9 cellular contexts compared by ENCODE assay signal in genomic region chr22:20520093-20520511, GRCh38. TPM values are rescaled to one million over a fixed set of nuclear protein-coding genes. Genes with fewer than 3 reads are reported as not detected.
DNase-seq lines count a peak whose midpoint lies in the region; ATAC-seq and TF ChIP-seq lines count a peak whose summit lies in the region.
"Had no signal": no experiment of that assay in that cellular context is flagged by ENCODE, and none has a peak within 500 bp of the region (broad histone marks: within the 10 kb centered on the region; RNA-seq: fewer than 3 reads in every experiment).

No MANE protein-coding gene starts in this region.

- H3K27ac Mint-ChIP-seq in HFFc6 = peak overlapping the region; percentile 94
- H3K27ac Mint-ChIP-seq in activated naive CD8-positive, alpha-beta T cell treated with anti-CD3 and anti-CD28 coated beads, Interleukin-2, amount 10 ng/mL, durations not matched to agents 7 days and 5 days = peak overlapping the region; percentile 74

- DNase-seq in A673 (ENCODE audit: low spot score) (peak; percentile 24), HFFc6 (peak; percentile 57), mesendoderm (peak; percentile 50), NCI-H187 (lab: John Stamatoyannopoulos, UW) (no peak), NCI-H128 (lab: John Stamatoyannopoulos, UW; ENCODE audit: unreplicated experiment) (no peak)
- no peak for DNase-seq in activated naive CD8-positive, alpha-beta T cell treated with anti-CD3 and anti-CD28 coated beads, Interleukin-2, amount 10 ng/mL, durations not matched to agents 7 days and 5 days
- DNase-seq: NCI-H524 had no signal

- no CpG with 5 or more reads among the region's 7 CpGs for WGBS in mesendoderm (ENCODE audit: extremely low coverage, insufficient coverage, low lambda C conversion rate)

- no peak overlapping the region for H4K8ac ChIP-seq in mesendoderm (ENCODE audit: low read depth, low read length)

- no peak overlapping the region for H3K18ac ChIP-seq in mesendoderm (ENCODE audit: low read length)

- H3K79me2 ChIP-seq in mesendoderm (ENCODE audit: control insufficient read depth, insufficient read depth, low read length) = peaks cover 37% of the 10 kb centered on the region

- H3K27me3 ChIP-seq in A673 (replicated peaks; ENCODE audit: insufficient read depth, low read depth, low read length, poor library complexity) (no peaks in the 10 kb centered on the region), mesendoderm (ENCODE audit: insufficient read depth, low read length, poor library complexity) (no peaks in the 10 kb centered on the region)

- H4K5ac ChIP-seq in mesendoderm (ENCODE audit: low read length) = no peak overlapping the region

- H3K4me2 ChIP-seq in mesendoderm (ENCODE audit: low read length) = no peak overlapping the region

- H2AK5ac ChIP-seq in mesendoderm (ENCODE audit: low read length) = no peak overlapping the region

- no peak overlapping the region for H3K9ac ChIP-seq in mesendoderm (ENCODE audit: low read length)

- peak overlapping the region; percentile 56 for H3K4me3 Mint-ChIP-seq in HFFc6
- no peak overlapping the region for H3K4me3 Mint-ChIP-seq in activated naive CD8-positive, alpha-beta T cell treated with anti-CD3 and anti-CD28 coated beads, Interleukin-2, amount 10 ng/mL, durations not matched to agents 7 days and 5 days

- peaks cover 24% of the 10 kb centered on the region for H3K79me1 ChIP-seq in mesendoderm (ENCODE audit: low read length)

- no peaks in the 10 kb centered on the region for H3K9me3 Mint-ChIP-seq in HFFc6
- no peaks in the 10 kb centered on the region for H3K9me3 Mint-ChIP-seq in activated naive CD8-positive, alpha-beta T cell treated with anti-CD3 and anti-CD28 coated beads, Interleukin-2, amount 10 ng/mL, durations not matched to agents 7 days and 5 days

- no peaks in the 10 kb centered on the region for H3K27me3 Mint-ChIP-seq in HFFc6 (ENCODE audit: insufficient read depth)
- H3K27me3 Mint-ChIP-seq in activated naive CD8-positive, alpha-beta T cell treated with anti-CD3 and anti-CD28 coated beads, Interleukin-2, amount 10 ng/mL, durations not matched to agents 7 days and 5 days = no peaks in the 10 kb centered on the region

- peaks cover 6% of the 10 kb centered on the region for H3K36me3 ChIP-seq in A673 (ENCODE audit: insufficient read depth, low read length, poor library complexity, severe bottlenecking)
- peaks cover 2% of the 10 kb centered on the region for H3K36me3 ChIP-seq in mesendoderm (ENCODE audit: control insufficient read depth, insufficient read depth, low read length)

- peaks cover 50% of the 10 kb centered on the region for H3K4me1 ChIP-seq in A673 (ENCODE audit: insufficient read depth, low read length, poor library complexity, severe bottlenecking)
- no peaks in the 10 kb centered on the region for H3K4me1 ChIP-seq in mesendoderm (ENCODE audit: control insufficient read depth, low read depth, low read length)

- intact Hi-C loops in A673 (cut with micrococcal nuclease; ENCODE audit: unreplicated experiment) = loop anchor here (5.0 kb wide), 1 partner anchor 42 kb away; no protein-coding TSS in a partner anchor

- no peak overlapping the region for H2BK120ac ChIP-seq in mesendoderm (ENCODE audit: low read depth, low read length)

- H3K4me3 ChIP-seq in A673 (ENCODE audit: low read depth, low read length, poor library complexity, severe bottlenecking) = no peak overlapping the region
- H3K4me3 ChIP-seq in mesendoderm (ENCODE audit: low read length) = no peak overlapping the region

- no peaks in the 10 kb centered on the region for H3K9me3 ChIP-seq in A673 (ENCODE audit: low read depth, low read length, poor library complexity, severe bottlenecking)

- TF ChIP-seq CTCF in A673 (conservative IDR thresholded peaks at IDR 0.05; ENCODE audit: low read depth, low read length) (no peak), HFFc6 (IDR thresholded peaks at IDR 0.05) (no peak)

- H3K4ac ChIP-seq in mesendoderm (ENCODE audit: low read depth, low read length) = no peak overlapping the region

- no TSS peak for BruUV-seq in A673 (replicated peaks; lab: Mats Ljungman, UMichigan)

- peaks cover 48% of the 10 kb centered on the region for H3K36me3 Mint-ChIP-seq in HFFc6 (ENCODE audit: low read depth)
- H3K36me3 Mint-ChIP-seq in activated naive CD8-positive, alpha-beta T cell treated with anti-CD3 and anti-CD28 coated beads, Interleukin-2, amount 10 ng/mL, durations not matched to agents 7 days and 5 days = peaks cover 25% of the 10 kb centered on the region

- CTCF ChIA-PET in A673 (lab: Charles Lee) = no interaction called here

- peaks cover 77% of the 10 kb centered on the region for H3K4me1 Mint-ChIP-seq in HFFc6 (ENCODE audit: low read depth)
- H3K4me1 Mint-ChIP-seq in activated naive CD8-positive, alpha-beta T cell treated with anti-CD3 and anti-CD28 coated beads, Interleukin-2, amount 10 ng/mL, durations not matched to agents 7 days and 5 days = peaks cover 54% of the 10 kb centered on the region

- H2BK15ac ChIP-seq in mesendoderm (replicated peaks; ENCODE audit: low read depth) = no peak overlapping the region

- POLR2A ChIA-PET in A673 (lab: Charles Lee; ENCODE audit: low non-redundant PET) = no interaction called here
- POLR2A ChIA-PET in activated naive CD8-positive, alpha-beta T cell treated with anti-CD3 and anti-CD28 coated beads, Interleukin-2, amount 10 ng/mL, durations not matched to agents 7 days and 5 days (lab: Charles Lee) = interaction anchor here (0.9 to 1.6 kb wide), 3 partner anchors 13 to 37 kb away, joined by 4 to 5 read pairs (median 5); partner anchors contain the start of genes KLHL22 and MED15

- peak overlapping the region; percentile 83 for H3K27ac ChIP-seq in A673 (ENCODE audit: low read depth, low read length, poor library complexity, severe bottlenecking)
- peak overlapping the region; percentile 9 for H3K27ac ChIP-seq in mesendoderm (ENCODE audit: low read depth, low read length)

- no peak overlapping the region for H3K56ac ChIP-seq in mesendoderm (ENCODE audit: low read length)

- peak; percentile 16 for ATAC-seq in activated naive CD8-positive, alpha-beta T cell treated with anti-CD3 and anti-CD28 coated beads, Interleukin-2, amount 10 ng/mL, durations not matched to agents 7 days and 5 days (ENCODE audit: low read depth)
- ATAC-seq in GM21360 (IDR thresholded peaks at IDR 0.05; ENCODE audit: unreplicated experiment) (no peak), GM21526 (IDR thresholded peaks at IDR 0.05; ENCODE audit: low FRiP score, unreplicated experiment) (no peak)

- H2BK5ac ChIP-seq in mesendoderm (ENCODE audit: low read length) = no peak overlapping the region

- H3K23ac ChIP-seq in mesendoderm (ENCODE audit: low read length) = no peak overlapping the region

RNA-seq across cellular contexts. Expression of gene MED15, which starts 12.7 kb away (rescaled TPM):
- total RNA-seq in A673 (2021) = 96.2 and 101 TPM in 2 replicates
- 100 to 1,000 TPM; 128 to 148 (median 136) TPM for total RNA-seq in HFFc6 (2021; fragmentation: NEBNext Ultra II Directional; extraction: Animal tissue kit (Norgen Biotek cat#: 25700))
- total RNA-seq in activated naive CD8-positive, alpha-beta T cell treated with anti-CD3 and anti-CD28 coated beads, Interleukin-2, amount 10 ng/mL, durations not matched to agents 7 days and 5 days = 100 to 1,000 TPM; 227 to 233 TPM
- 33.8 TPM for polyA plus RNA-seq in mesendoderm (2013, experiment 1 of 2)
- polyA plus RNA-seq in mesendoderm (2013, experiment 2 of 2) = 33.3 TPM

RNA-seq across cellular contexts. Expression of gene KLHL22, which starts 24.5 kb away (rescaled TPM):
- total RNA-seq in A673 (2021) = 36.2 and 46.3 TPM in 2 replicates
- total RNA-seq in HFFc6 (2021; fragmentation: NEBNext Ultra II Directional; extraction: Animal tissue kit (Norgen Biotek cat#: 25700)) = 10 to 100 TPM; 19.2 to 25.5 (median 21.6) TPM
- total RNA-seq in activated naive CD8-positive, alpha-beta T cell treated with anti-CD3 and anti-CD28 coated beads, Interleukin-2, amount 10 ng/mL, durations not matched to agents 7 days and 5 days = 10 to 100 TPM; 31.7 to 37.3 TPM
- 1.9 TPM for polyA plus RNA-seq in mesendoderm (2013, experiment 1 of 2)
- 1.8 TPM for polyA plus RNA-seq in mesendoderm (2013, experiment 2 of 2)

Comparison
In these comparisons a context has a peak if more than half of its experiments do, and no peak if none do; other contexts are left out.
1. DNase-seq: peak in A673 (single experiment), HFFc6 (single experiment) and mesendoderm (single experiment); none in activated naive CD8-positive, alpha-beta T cell treated with anti-CD3 and anti-CD28 coated beads, Interleukin-2, amount 10 ng/mL, durations not matched to agents 7 days and 5 days (single experiment), NCI-H187 (0 of 2) and NCI-H128 (single experiment).